In the genomic region with DNA sequence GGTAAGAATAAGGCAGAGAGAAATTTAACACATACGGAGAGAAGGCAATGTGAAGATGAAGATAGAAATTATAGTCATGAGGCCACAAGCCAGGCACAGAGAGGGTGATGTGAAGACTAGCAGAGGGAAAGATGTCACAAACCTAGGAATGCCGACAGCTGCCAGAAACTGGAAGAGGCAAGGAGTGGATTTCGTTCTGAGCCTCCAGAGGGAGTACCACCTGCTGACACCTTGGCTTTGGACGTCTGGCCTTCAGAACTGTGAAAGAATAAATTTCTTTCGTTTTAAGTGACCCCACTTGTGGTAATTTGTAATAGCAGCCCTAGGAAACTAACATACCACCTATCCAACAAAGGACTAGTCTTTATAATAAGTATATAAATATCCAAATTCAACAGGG, we compare ENCODE assay signal across 1 cellular context.
TF ChIP-seq lines count a peak whose summit lies in the region.

No MANE protein-coding gene starts in this region.

TF ChIP-seq in H1, 55 proteins besides CTCF, POLR2A, EP300 and RAD21:
- TF ChIP-seq, protein P1, sequence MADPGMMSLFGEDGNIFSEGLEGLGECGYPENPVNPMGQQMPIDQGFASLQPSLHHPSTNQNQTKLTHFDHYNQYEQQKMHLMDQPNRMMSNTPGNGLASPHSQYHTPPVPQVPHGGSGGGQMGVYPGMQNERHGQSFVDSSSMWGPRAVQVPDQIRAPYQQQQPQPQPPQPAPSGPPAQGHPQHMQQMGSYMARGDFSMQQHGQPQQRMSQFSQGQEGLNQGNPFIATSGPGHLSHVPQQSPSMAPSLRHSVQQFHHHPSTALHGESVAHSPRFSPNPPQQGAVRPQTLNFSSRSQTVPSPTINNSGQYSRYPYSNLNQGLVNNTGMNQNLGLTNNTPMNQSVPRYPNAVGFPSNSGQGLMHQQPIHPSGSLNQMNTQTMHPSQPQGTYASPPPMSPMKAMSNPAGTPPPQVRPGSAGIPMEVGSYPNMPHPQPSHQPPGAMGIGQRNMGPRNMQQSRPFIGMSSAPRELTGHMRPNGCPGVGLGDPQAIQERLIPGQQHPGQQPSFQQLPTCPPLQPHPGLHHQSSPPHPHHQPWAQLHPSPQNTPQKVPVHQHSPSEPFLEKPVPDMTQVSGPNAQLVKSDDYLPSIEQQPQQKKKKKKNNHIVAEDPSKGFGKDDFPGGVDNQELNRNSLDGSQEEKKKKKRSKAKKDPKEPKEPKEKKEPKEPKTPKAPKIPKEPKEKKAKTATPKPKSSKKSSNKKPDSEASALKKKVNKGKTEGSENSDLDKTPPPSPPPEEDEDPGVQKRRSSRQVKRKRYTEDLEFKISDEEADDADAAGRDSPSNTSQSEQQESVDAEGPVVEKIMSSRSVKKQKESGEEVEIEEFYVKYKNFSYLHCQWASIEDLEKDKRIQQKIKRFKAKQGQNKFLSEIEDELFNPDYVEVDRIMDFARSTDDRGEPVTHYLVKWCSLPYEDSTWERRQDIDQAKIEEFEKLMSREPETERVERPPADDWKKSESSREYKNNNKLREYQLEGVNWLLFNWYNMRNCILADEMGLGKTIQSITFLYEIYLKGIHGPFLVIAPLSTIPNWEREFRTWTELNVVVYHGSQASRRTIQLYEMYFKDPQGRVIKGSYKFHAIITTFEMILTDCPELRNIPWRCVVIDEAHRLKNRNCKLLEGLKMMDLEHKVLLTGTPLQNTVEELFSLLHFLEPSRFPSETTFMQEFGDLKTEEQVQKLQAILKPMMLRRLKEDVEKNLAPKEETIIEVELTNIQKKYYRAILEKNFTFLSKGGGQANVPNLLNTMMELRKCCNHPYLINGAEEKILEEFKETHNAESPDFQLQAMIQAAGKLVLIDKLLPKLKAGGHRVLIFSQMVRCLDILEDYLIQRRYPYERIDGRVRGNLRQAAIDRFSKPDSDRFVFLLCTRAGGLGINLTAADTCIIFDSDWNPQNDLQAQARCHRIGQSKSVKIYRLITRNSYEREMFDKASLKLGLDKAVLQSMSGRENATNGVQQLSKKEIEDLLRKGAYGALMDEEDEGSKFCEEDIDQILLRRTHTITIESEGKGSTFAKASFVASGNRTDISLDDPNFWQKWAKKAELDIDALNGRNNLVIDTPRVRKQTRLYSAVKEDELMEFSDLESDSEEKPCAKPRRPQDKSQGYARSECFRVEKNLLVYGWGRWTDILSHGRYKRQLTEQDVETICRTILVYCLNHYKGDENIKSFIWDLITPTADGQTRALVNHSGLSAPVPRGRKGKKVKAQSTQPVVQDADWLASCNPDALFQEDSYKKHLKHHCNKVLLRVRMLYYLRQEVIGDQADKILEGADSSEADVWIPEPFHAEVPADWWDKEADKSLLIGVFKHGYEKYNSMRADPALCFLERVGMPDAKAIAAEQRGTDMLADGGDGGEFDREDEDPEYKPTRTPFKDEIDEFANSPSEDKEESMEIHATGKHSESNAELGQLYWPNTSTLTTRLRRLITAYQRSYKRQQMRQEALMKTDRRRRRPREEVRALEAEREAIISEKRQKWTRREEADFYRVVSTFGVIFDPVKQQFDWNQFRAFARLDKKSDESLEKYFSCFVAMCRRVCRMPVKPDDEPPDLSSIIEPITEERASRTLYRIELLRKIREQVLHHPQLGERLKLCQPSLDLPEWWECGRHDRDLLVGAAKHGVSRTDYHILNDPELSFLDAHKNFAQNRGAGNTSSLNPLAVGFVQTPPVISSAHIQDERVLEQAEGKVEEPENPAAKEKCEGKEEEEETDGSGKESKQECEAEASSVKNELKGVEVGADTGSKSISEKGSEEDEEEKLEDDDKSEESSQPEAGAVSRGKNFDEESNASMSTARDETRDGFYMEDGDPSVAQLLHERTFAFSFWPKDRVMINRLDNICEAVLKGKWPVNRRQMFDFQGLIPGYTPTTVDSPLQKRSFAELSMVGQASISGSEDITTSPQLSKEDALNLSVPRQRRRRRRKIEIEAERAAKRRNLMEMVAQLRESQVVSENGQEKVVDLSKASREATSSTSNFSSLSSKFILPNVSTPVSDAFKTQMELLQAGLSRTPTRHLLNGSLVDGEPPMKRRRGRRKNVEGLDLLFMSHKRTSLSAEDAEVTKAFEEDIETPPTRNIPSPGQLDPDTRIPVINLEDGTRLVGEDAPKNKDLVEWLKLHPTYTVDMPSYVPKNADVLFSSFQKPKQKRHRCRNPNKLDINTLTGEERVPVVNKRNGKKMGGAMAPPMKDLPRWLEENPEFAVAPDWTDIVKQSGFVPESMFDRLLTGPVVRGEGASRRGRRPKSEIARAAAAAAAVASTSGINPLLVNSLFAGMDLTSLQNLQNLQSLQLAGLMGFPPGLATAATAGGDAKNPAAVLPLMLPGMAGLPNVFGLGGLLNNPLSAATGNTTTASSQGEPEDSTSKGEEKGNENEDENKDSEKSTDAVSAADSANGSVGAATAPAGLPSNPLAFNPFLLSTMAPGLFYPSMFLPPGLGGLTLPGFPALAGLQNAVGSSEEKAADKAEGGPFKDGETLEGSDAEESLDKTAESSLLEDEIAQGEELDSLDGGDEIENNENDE (IDR thresholded peaks at IDR 0.05; ENCODE audit: insufficient replicate concordance, low read length) = no peak
- TF ChIP-seq CTBP2 (IDR thresholded peaks at IDR 0.05; ENCODE audit: borderline replicate concordance, insufficient read depth, insufficient read length, low read length) (no peak), CHD1 (IDR thresholded peaks at IDR 0.05; ENCODE audit: low read depth, low read length) (no peak), RBBP5 (IDR thresholded peaks at IDR 0.05; ENCODE audit: borderline replicate concordance, low read depth, low read length) (no peak), EGR1 (IDR thresholded peaks at IDR 0.05; ENCODE audit: borderline replicate concordance, low read depth, low read length) (no peak), SIX5 (IDR thresholded peaks at IDR 0.05; ENCODE audit: low read depth, low read length) (no peak), BCL11A (IDR thresholded peaks at IDR 0.05; ENCODE audit: low read depth in 2 of 2, low read length in 2 of 2) (no peak), PHF8 (conservative IDR thresholded peaks at IDR 0.05; ENCODE audit: low read depth, low read length) (no peak), TCF12 (IDR thresholded peaks at IDR 0.05; ENCODE audit: low read depth, low read length) (no peak), POLR2AphosphoS5 (IDR thresholded peaks at IDR 0.05; ENCODE audit: low read depth, low read length) (no peak), NANOG (IDR thresholded peaks at IDR 0.05; ENCODE audit: insufficient read depth, low read depth, low read length, poor library complexity, severe bottlenecking) (no peak), FOSL1 (IDR thresholded peaks at IDR 0.05; ENCODE audit: insufficient read depth, low read depth, low read length) (no peak), TAF7 (optimal IDR thresholded peaks at IDR 0.05; ENCODE audit: borderline replicate concordance, low read depth, low read length) (no peak), NRF1 (IDR thresholded peaks at IDR 0.05; ENCODE audit: low read depth, low read length) (no peak), RXRA (IDR thresholded peaks at IDR 0.05; ENCODE audit: insufficient read depth, low read depth, low read length) (no peak), GTF2F1 (IDR thresholded peaks at IDR 0.05; ENCODE audit: borderline replicate concordance, low read depth, low read length) (no peak)
- TF ChIP-seq, protein P2, sequence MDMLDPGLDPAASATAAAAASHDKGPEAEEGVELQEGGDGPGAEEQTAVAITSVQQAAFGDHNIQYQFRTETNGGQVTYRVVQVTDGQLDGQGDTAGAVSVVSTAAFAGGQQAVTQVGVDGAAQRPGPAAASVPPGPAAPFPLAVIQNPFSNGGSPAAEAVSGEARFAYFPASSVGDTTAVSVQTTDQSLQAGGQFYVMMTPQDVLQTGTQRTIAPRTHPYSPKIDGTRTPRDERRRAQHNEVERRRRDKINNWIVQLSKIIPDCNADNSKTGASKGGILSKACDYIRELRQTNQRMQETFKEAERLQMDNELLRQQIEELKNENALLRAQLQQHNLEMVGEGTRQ (IDR thresholded peaks at IDR 0.05; ENCODE audit: low read length) = no peak
- TF ChIP-seq, protein P3, sequence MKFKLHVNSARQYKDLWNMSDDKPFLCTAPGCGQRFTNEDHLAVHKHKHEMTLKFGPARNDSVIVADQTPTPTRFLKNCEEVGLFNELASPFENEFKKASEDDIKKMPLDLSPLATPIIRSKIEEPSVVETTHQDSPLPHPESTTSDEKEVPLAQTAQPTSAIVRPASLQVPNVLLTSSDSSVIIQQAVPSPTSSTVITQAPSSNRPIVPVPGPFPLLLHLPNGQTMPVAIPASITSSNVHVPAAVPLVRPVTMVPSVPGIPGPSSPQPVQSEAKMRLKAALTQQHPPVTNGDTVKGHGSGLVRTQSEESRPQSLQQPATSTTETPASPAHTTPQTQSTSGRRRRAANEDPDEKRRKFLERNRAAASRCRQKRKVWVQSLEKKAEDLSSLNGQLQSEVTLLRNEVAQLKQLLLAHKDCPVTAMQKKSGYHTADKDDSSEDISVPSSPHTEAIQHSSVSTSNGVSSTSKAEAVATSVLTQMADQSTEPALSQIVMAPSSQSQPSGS (IDR thresholded peaks at IDR 0.05; ENCODE audit: low read length) = no peak
- TF ChIP-seq, protein P4, sequence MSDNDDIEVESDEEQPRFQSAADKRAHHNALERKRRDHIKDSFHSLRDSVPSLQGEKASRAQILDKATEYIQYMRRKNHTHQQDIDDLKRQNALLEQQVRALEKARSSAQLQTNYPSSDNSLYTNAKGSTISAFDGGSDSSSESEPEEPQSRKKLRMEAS (IDR thresholded peaks at IDR 0.05) = no peak
